8 cellular contexts compared by ENCODE assay signal in genomic region chr17:62627904-62628603, GRCh38. TPM values are rescaled to one million over a fixed set of nuclear protein-coding genes. Genes with fewer than 3 reads are reported as not detected.
DNase-seq lines count a peak whose midpoint lies in the region; ATAC-seq and TF ChIP-seq lines count a peak whose summit lies in the region.

No MANE protein-coding gene starts in this region.

- peak overlapping the region in 1 of 2 experiments; percentile 85 for H3K23ac ChIP-seq in mesenchymal stem cell (ENCODE audit: low read length in 2 of 2)

- CTCF ChIA-PET in AG04450 (lab: Charles Lee): no interaction called here

- H3K9me3 Mint-ChIP-seq in T-helper 1 cell treated with Interleukin-12 subunit alpha and Interleukin-12 subunit beta and Interleukin-4 antibody, amounts not matched to agents 30 μg/mL and 1 μg/mL, for 36 hours: no peaks in the 10 kb centered on the region

- peak overlapping the region; percentile 77 for H3K27ac ChIP-seq in AG04450 (ENCODE audit: low read depth, low read length)
- H3K27ac ChIP-seq in mesenchymal stem cell (ENCODE audit: low read length, poor library complexity, severe bottlenecking): peak overlapping the region; percentile 95

- no peak overlapping the region for H2AFZ ChIP-seq in mesenchymal stem cell (ENCODE audit: low read depth, low read length)

- H3K27me3 ChIP-seq in AG04450 (ENCODE audit: control insufficient read depth, insufficient read depth, low read length): no peaks in the 10 kb centered on the region
- H3K27me3 ChIP-seq in H7 (ENCODE audit: control insufficient read depth, insufficient read depth, low read length): peaks cover 2% of the 10 kb centered on the region; the same call in 1 of the 2 replicates
- no peaks in the 10 kb centered on the region for H3K27me3 ChIP-seq in mesenchymal stem cell (ENCODE audit: control insufficient read depth in 1 of 2, insufficient read depth in 1 of 2, low read length in 2 of 2)

- H4K8ac ChIP-seq in mesenchymal stem cell (ENCODE audit: low read length): peak overlapping the region; percentile 87

- POLR2A ChIA-PET in AG04450 (lab: Yijun Ruan, JAX): interaction anchor here (0.6 to 1.6 kb wide), 5 partner anchors 14 to 764 kb away, joined by 3 to 8 read pairs (median 4); partner anchors contain the start of gene BRIP1

- H3K4me3 Mint-ChIP-seq in T-helper 1 cell treated with Interleukin-12 subunit alpha and Interleukin-12 subunit beta and Interleukin-4 antibody, amounts not matched to agents 30 μg/mL and 1 μg/mL, for 36 hours: peak overlapping the region; percentile 80

- H3K18ac ChIP-seq in mesenchymal stem cell (ENCODE audit: low read depth in 1 of 2, low read length in 2 of 2): peak overlapping the region; percentile 97

- no peak overlapping the region for H3K27ac Mint-ChIP-seq in T-helper 1 cell treated with Interleukin-12 subunit alpha and Interleukin-12 subunit beta and Interleukin-4 antibody, amounts not matched to agents 30 μg/mL and 1 μg/mL, for 36 hours

- peak overlapping the region; percentile 96 for H3K9ac ChIP-seq in mesenchymal stem cell (ENCODE audit: low read length)

- H3K27me3 Mint-ChIP-seq in T-helper 1 cell treated with Interleukin-12 subunit alpha and Interleukin-12 subunit beta and Interleukin-4 antibody, amounts not matched to agents 30 μg/mL and 1 μg/mL, for 36 hours (ENCODE audit: low read depth): peaks cover 48% of the 10 kb centered on the region

- H3K4ac ChIP-seq in mesenchymal stem cell (ENCODE audit: low read depth in 1 of 2, low read length in 2 of 2): peak overlapping the region; percentile 86 to 93

- TF ChIP-seq CTCF in AG04450 (IDR thresholded peaks at IDR 0.05; ENCODE audit: low read depth, low read length): no peak

- H2BK15ac ChIP-seq in mesenchymal stem cell (ENCODE audit: low read depth, poor library complexity, severe bottlenecking): peak overlapping the region; percentile 93

- DNase-seq in AG04450 (ENCODE audit: low read depth, low spot score) (peak; percentile 39), H7 (no peak), dermis blood vessel endothelial cell (peak; percentile 50), mesenchymal stem cell (peak; percentile 80), NCI-H345 treated with DMSO at 0.1 percent for 48 hours (lab: John Stamatoyannopoulos, UW; ENCODE audit: unreplicated experiment) (no peak)
- peak; percentile 62 for DNase-seq in stimulated activated CD8-positive, alpha-beta memory T cell treated with anti-CD3 and anti-CD28 coated beads, Interleukin-4, amount 100 ng/mL, for 48 hours

- WGBS in mesenchymal stem cell: under 1% methylated on average over 45 of the region's 61 CpGs

- H2AK5ac ChIP-seq in mesenchymal stem cell (ENCODE audit: low read length, severe bottlenecking): no peak overlapping the region

- H3K36me3 ChIP-seq in H7 (replicated peaks; ENCODE audit: control insufficient read depth, insufficient read depth, low read length) (no peaks in the 10 kb centered on the region), mesenchymal stem cell (ENCODE audit: control insufficient read depth in 1 of 2, insufficient read depth in 2 of 2, low read depth in 1 of 2, low read length in 2 of 2) (peaks cover 19 to 35% of the 10 kb centered on the region in 2 experiments)

- peak overlapping the region in 1 of 2 experiments; percentile 59 for H2BK12ac ChIP-seq in mesenchymal stem cell (ENCODE audit: low read length in 2 of 2)

- H2BK120ac ChIP-seq in mesenchymal stem cell (ENCODE audit: low read depth, low read length): peak overlapping the region; percentile 94

- peaks cover 47% of the 10 kb centered on the region for H3K4me1 ChIP-seq in mesenchymal stem cell (ENCODE audit: control insufficient read depth, insufficient read depth, low read depth, low read length)

- H3K4me1 Mint-ChIP-seq in T-helper 1 cell treated with Interleukin-12 subunit alpha and Interleukin-12 subunit beta and Interleukin-4 antibody, amounts not matched to agents 30 μg/mL and 1 μg/mL, for 36 hours (ENCODE audit: low read depth): peaks cover 3% of the 10 kb centered on the region

- peak overlapping the region; percentile 97 for H4K91ac ChIP-seq in mesenchymal stem cell (ENCODE audit: low read length)

- H3K9me3 ChIP-seq in AG04450 (ENCODE audit: control insufficient read depth, insufficient read depth, low read length): no peaks in the 10 kb centered on the region
- no peaks in the 10 kb centered on the region for H3K9me3 ChIP-seq in mesenchymal stem cell (ENCODE audit: control insufficient read depth, low read length)

- peak overlapping the region; percentile 87 for H2BK5ac ChIP-seq in mesenchymal stem cell (ENCODE audit: low read depth, low read length, poor library complexity, severe bottlenecking)

- peak overlapping the region; percentile 65 to 93 for H3K14ac ChIP-seq in mesenchymal stem cell (ENCODE audit: low read length in 2 of 2)

- peaks cover 4% of the 10 kb centered on the region for H3K36me3 Mint-ChIP-seq in T-helper 1 cell treated with Interleukin-12 subunit alpha and Interleukin-12 subunit beta and Interleukin-4 antibody, amounts not matched to agents 30 μg/mL and 1 μg/mL, for 36 hours (ENCODE audit: low read depth)

- H3K4me3 ChIP-seq in AG04450 (ENCODE audit: low read depth, low read length): peak overlapping the region; percentile 84
- peak overlapping the region; percentile 89 for H3K4me3 ChIP-seq in H7 (ENCODE audit: insufficient read depth, low read depth, low read length)
- peak overlapping the region; percentile 87 to 89 for H3K4me3 ChIP-seq in mesenchymal stem cell (ENCODE audit: insufficient read depth in 1 of 2, low read depth in 1 of 2, low read length in 2 of 2)

- peak overlapping the region; percentile 87 for H3K4me2 ChIP-seq in mesenchymal stem cell (ENCODE audit: low read length, poor library complexity, severe bottlenecking)

- ATAC-seq in GM18511 (IDR thresholded peaks at IDR 0.05; ENCODE audit: unreplicated experiment): no peak

- H3K79me1 ChIP-seq in mesenchymal stem cell (replicated peaks; ENCODE audit: low read length, poor library complexity, severe bottlenecking): peaks cover 5% of the 10 kb centered on the region

RNA-seq across cellular contexts. Expression of gene MRC2, which starts 0.6 kb away (rescaled TPM):
- polyA plus RNA-seq in AG04450 (2011; rRNA removed): 61.6 and 68.9 TPM in 2 replicates
- 62.5 and 84.5 TPM in 2 replicates for polyA minus RNA-seq in AG04450 (2011; rRNA and poly(A)+ RNA removed)
- 57.8 and 80.5 TPM in 2 replicates for total RNA-seq in H7 (2014; rRNA removed; shearing (Covaris generic))
- total RNA-seq in dermis blood vessel endothelial cell: 10.8 and 10.9 TPM in 2 replicates
- 173 TPM for polyA plus RNA-seq in mesenchymal stem cell (2013, experiment 1 of 2)
- polyA plus RNA-seq in mesenchymal stem cell (2013, experiment 2 of 2): 168 TPM

Comparison
In these comparisons a context has a peak if more than half of its experiments do, and no peak if none do; other contexts are left out.
1. DNase-seq: peak in AG04450 (single experiment), dermis blood vessel endothelial cell (single experiment), mesenchymal stem cell (single experiment) and stimulated activated CD8-positive, alpha-beta memory T cell treated with anti-CD3 and anti-CD28 coated beads, Interleukin-4, amount 100 ng/mL, for 48 hours (single experiment); none in H7 (single experiment) and NCI-H345 treated with DMSO at 0.1 percent for 48 hours (single experiment).
2. Peak in every context shown above with its lines, with median percentiles within 50 percentile points of each other: H3K4me3 ChIP-seq.